Comparison of ENCODE assay signal across 15 cellular contexts in the genomic region with DNA sequence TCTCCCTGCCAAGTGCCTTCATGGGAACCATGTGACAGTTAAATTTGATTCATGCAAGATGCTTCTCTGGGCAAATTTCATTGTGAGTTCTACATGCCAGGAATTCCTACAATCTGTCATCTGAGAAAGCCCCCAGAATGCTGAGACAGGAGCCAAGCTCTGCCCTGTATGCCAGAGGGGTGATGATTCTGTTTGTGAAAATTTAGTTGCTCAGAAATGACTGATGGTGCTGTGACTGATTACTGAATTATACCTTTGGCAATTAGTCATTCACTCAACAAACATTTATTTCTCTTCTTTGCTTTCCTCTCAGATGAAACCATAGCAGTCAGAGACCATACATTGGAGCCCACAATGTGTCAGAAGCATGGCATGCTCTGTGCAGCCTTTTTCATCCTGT.
DNase-seq lines count a peak whose midpoint lies in the region; ATAC-seq, FAIRE-seq and TF ChIP-seq lines count a peak whose summit lies in the region.
"Had no signal": no experiment of that assay in that cellular context is flagged by ENCODE, and none has a peak within 500 bp of the region (broad histone marks: within the 10 kb centered on the region; RNA-seq: fewer than 3 reads in every experiment).

No MANE protein-coding gene starts in this region.

- POLR2A ChIA-PET in H1 (lab: Charles Lee; ENCODE audit: partially characterized antibody) = interaction anchor here (1.2 to 4.4 kb wide), 7 partner anchors 16 to 131 kb away, joined by 3 to 59 read pairs (median 4); partner anchors contain the start of genes EIF4G2 and ZBED5

- no peak overlapping the region for H4K91ac ChIP-seq in H1 (replicated peaks; ENCODE audit: insufficient read length, low read length)

- no peak overlapping the region for H2BK15ac ChIP-seq in H1 (ENCODE audit: low read length)

- ATAC-seq in GM18909 (IDR thresholded peaks at IDR 0.05; ENCODE audit: poor library complexity, unreplicated experiment) = no peak
- ATAC-seq: left ventricle myocardium superior had no signal

- TF ChIP-seq POLR2A in H1 (IDR thresholded peaks at IDR 0.05; ENCODE audit: control extremely low read depth in 1 of 2, low read depth in 2 of 2, low read length in 2 of 2) (no peak), sigmoid colon (IDR thresholded peaks at IDR 0.05) (no peak), esophagus squamous epithelium (IDR thresholded peaks at IDR 0.05) (no peak)

- H3K27me3 ChIP-seq in H1 (replicated peaks in 1 of 4; ENCODE audit: control insufficient read depth in 3 of 4, extremely low read depth in 1 of 4, insufficient read depth in 3 of 4, low read length in 3 of 4) (peaks cover 0 to 11% (median 10%) of the 10 kb centered on the region in 4 experiments; a peak in 5 of 7 replicates), sigmoid colon (no peaks in the 10 kb centered on the region), esophagus squamous epithelium (no peaks in the 10 kb centered on the region)
- H3K27me3 ChIP-seq: tibial artery had no signal

- no peak for TF ChIP-seq CTCF in H1 (IDR thresholded peaks at IDR 0.05; ENCODE audit: control extremely low read depth in 1 of 3, insufficient read depth in 1 of 3, low read depth in 1 of 3, low read length in 3 of 3)
- TF ChIP-seq CTCF in sigmoid colon (IDR thresholded peaks at IDR 0.05) = no peak
- TF ChIP-seq CTCF in esophagus squamous epithelium (IDR thresholded peaks at IDR 0.05) = no peak

- H3K4me3 ChIP-seq in H1 (ENCODE audit: extremely low read depth in 1 of 4, insufficient read depth in 2 of 4, low read depth in 3 of 4, low read length in 4 of 4) (no peak overlapping the region), sigmoid colon (no peak overlapping the region), esophagus squamous epithelium (no peak overlapping the region)
- H3K4me3 ChIP-seq: tibial artery had no signal

- H3K18ac ChIP-seq in H1 (ENCODE audit: extremely low read depth, low read length) = no peak overlapping the region

- 0 out of 2 replicates have a peak overlapping the region, but pooled peaks have one; percentile 18 for H2AFZ ChIP-seq in H1 (ENCODE audit: low read length)

- H2BK12ac ChIP-seq in H1 (ENCODE audit: low read depth, low read length) = no peak overlapping the region

- H3K79me2 ChIP-seq in H1 (ENCODE audit: control insufficient read depth in 1 of 2, insufficient read depth in 2 of 2, low read length in 2 of 2) = no peaks in the 10 kb centered on the region

- peaks cover 9% of the 10 kb centered on the region for H3K23me2 ChIP-seq in H1 (ENCODE audit: low read depth, low read length)

- H3K4ac ChIP-seq in H1 (replicated peaks; ENCODE audit: insufficient read length, low read depth, low read length) = no peak overlapping the region

- no peak overlapping the region for H2BK120ac ChIP-seq in H1 (replicated peaks; ENCODE audit: low read depth, low read length)

- FAIRE-seq in H1 (lab: Jason Lieb, UNC) = no peak

- no peak overlapping the region for H2AK5ac ChIP-seq in H1 (ENCODE audit: low read depth, low read length)

- no peak overlapping the region for H4K8ac ChIP-seq in H1 (ENCODE audit: extremely low read depth, insufficient read depth, low read length)

- CTCF ChIA-PET in H1 (lab: Charles Lee; ENCODE audit: partially characterized antibody) = interaction anchor here (0.6 to 3.0 kb wide), 10 partner anchors 10 to 459 kb away, joined by 3 to 11 read pairs (median 5); partner anchors contain the start of gene EIF4G2

- peak; percentile 69 for DNase-seq in ELR (ENCODE audit: low read depth)
- DNase-seq in RKO (ENCODE audit: low spot score) = peak; percentile 35
- no peak for DNase-seq in H1 (ENCODE audit: low read depth in 1 of 2, low spot score in 2 of 2)
- no peak for DNase-seq in sigmoid colon
- DNase-seq in amygdala (lab: John Stamatoyannopoulos, UW) = no peak
- DNase-seq in NCI-H2227 treated with DMSO at 0.1 percent for 48 hours (lab: John Stamatoyannopoulos, UW) = no peak
- DNase-seq in esophagus squamous epithelium (lab: John Stamatoyannopoulos, UW) = no peak
- DNase-seq: activated CD8-positive, alpha-beta memory T cell treated with anti-CD3 and anti-CD28 coated beads for 24 hours; effector CD4-positive, alpha-beta T cell; H7; left ventricle myocardium superior; naive B cell; NCI-H1105; tibial artery had no signal

- peaks cover 0 to 7% (median 2%) of the 10 kb centered on the region in 4 experiments; a peak in 3 of 7 replicates for H3K4me1 ChIP-seq in H1 (replicated peaks in 1 of 4; ENCODE audit: control insufficient read depth in 3 of 4, insufficient read depth in 4 of 4, low read length in 3 of 4)
- peaks cover 0 to 66% (median 44%) of the 10 kb centered on the region in 4 donors for H3K4me1 ChIP-seq in sigmoid colon
- H3K4me1 ChIP-seq in esophagus squamous epithelium = peaks cover 7 to 56% (median 8%) of the 10 kb centered on the region in 3 donors

- no peak overlapping the region for H2BK5ac ChIP-seq in H1 (ENCODE audit: low read depth, low read length)

- intact Hi-C loops in sigmoid colon (cut with DNase I) (no loop called here), esophagus squamous epithelium (cut with DNase I) (loop anchor here (5.0 kb wide), 1 partner anchor 120 kb away; the partner anchor contains the start of gene EIF4G2)

- no peaks in the 10 kb centered on the region; a peak in 1 of 4 replicates for H3K9me3 ChIP-seq in H1 (ENCODE audit: insufficient read depth in 2 of 2, low read depth in 1 of 2, low read length in 1 of 2)
- no peaks in the 10 kb centered on the region for H3K9me3 ChIP-seq in sigmoid colon
- no peaks in the 10 kb centered on the region for H3K9me3 ChIP-seq in esophagus squamous epithelium
- H3K9me3 ChIP-seq: tibial artery had no signal

- no peak overlapping the region for H4K5ac ChIP-seq in H1 (ENCODE audit: insufficient read length, low read depth, low read length)

- H3K79me1 ChIP-seq in H1 (ENCODE audit: low read depth, low read length) = no peaks in the 10 kb centered on the region

- no peaks in the 10 kb centered on the region for H3K36me3 ChIP-seq in H1 (ENCODE audit: control insufficient read depth in 2 of 4, insufficient read depth in 4 of 4, low read length in 3 of 4)
- H3K36me3 ChIP-seq in sigmoid colon = no peaks in the 10 kb centered on the region
- no peaks in the 10 kb centered on the region for H3K36me3 ChIP-seq in esophagus squamous epithelium
- H3K36me3 ChIP-seq: tibial artery had no signal

- H3K27ac ChIP-seq in H1 (ENCODE audit: low read depth, low read length) (no peak overlapping the region), sigmoid colon (peak overlapping the region in 3 of 4 donors; percentile 54 to 97 (median 74)), esophagus squamous epithelium (peak overlapping the region in 2 of 4 donors; percentile 22 to 55)

- H4K20me1 ChIP-seq in H1 (replicated peaks in 1 of 2; ENCODE audit: control insufficient read depth in 1 of 2, insufficient read depth in 2 of 2, low read length in 2 of 2) = no peaks in the 10 kb centered on the region

- no peak for TF ChIP-seq RAD21 in H1 (IDR thresholded peaks at IDR 0.05 in 1 of 2, conservative IDR thresholded peaks at IDR 0.05 in 1 of 2; ENCODE audit: low read depth in 2 of 2, low read length in 2 of 2)

- no peak overlapping the region for H3K23ac ChIP-seq in H1 (ENCODE audit: insufficient read length)

- no peak overlapping the region for H2BK20ac ChIP-seq in H1 (ENCODE audit: low read length)

- no peak overlapping the region for H3K4me2 ChIP-seq in H1 (ENCODE audit: insufficient read depth in 1 of 2, low read depth in 2 of 2, low read length in 2 of 2)

- H3K9ac ChIP-seq in H1 (replicated peaks in 1 of 4; ENCODE audit: extremely low read depth in 1 of 4, low read depth in 3 of 4, low read length in 3 of 4) = no peak overlapping the region

- TF ChIP-seq EP300 in H1 (IDR thresholded peaks at IDR 0.05; ENCODE audit: borderline replicate concordance in 1 of 2, low read depth in 2 of 2, low read length in 2 of 2) = no peak
- no peak for TF ChIP-seq EP300 in sigmoid colon (IDR thresholded peaks at IDR 0.05)

- no peak overlapping the region for H3K14ac ChIP-seq in H1 (ENCODE audit: insufficient read length)

- H3K56ac ChIP-seq in H1 (replicated peaks; ENCODE audit: insufficient read length, low read depth, low read length) = no peak overlapping the region

TF ChIP-seq in H1, 55 proteins besides CTCF, POLR2A, EP300 and RAD21 (continues in another document):
- TF ChIP-seq, protein P1, sequence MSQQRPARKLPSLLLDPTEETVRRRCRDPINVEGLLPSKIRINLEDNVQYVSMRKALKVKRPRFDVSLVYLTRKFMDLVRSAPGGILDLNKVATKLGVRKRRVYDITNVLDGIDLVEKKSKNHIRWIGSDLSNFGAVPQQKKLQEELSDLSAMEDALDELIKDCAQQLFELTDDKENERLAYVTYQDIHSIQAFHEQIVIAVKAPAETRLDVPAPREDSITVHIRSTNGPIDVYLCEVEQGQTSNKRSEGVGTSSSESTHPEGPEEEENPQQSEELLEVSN (IDR thresholded peaks at IDR 0.05) = no peak
- TF ChIP-seq FOSL1 (IDR thresholded peaks at IDR 0.05; ENCODE audit: insufficient read depth, low read depth, low read length) (no peak), ZNF274 (IDR thresholded peaks at IDR 0.05; ENCODE audit: borderline replicate concordance, extremely low read depth, low read length) (no peak), CHD1 (IDR thresholded peaks at IDR 0.05; ENCODE audit: low read depth, low read length) (no peak), BACH1 (IDR thresholded peaks at IDR 0.05; ENCODE audit: low read length) (no peak), RNF2 (IDR thresholded peaks at IDR 0.05; ENCODE audit: borderline replicate concordance, low read depth, low read length, missing control alignments, poor library complexity, severe bottlenecking) (no peak), NANOG (IDR thresholded peaks at IDR 0.05; ENCODE audit: insufficient read depth, low read depth, low read length, poor library complexity, severe bottlenecking) (no peak), CREB1 (IDR thresholded peaks at IDR 0.05) (no peak), YY1 (IDR thresholded peaks at IDR 0.05; ENCODE audit: low read depth, low read length) (no peak), TCF12 (IDR thresholded peaks at IDR 0.05; ENCODE audit: low read depth, low read length) (no peak), KDM4A (IDR thresholded peaks at IDR 0.05; ENCODE audit: low read depth, low read length, severe bottlenecking) (no peak), HDAC6 (IDR thresholded peaks at IDR 0.05; ENCODE audit: low read depth, low read length) (no peak), EZH2 (IDR thresholded peaks at IDR 0.05; ENCODE audit: low read depth, low read length, severe bottlenecking) (no peak)
- TF ChIP-seq, protein P2, sequence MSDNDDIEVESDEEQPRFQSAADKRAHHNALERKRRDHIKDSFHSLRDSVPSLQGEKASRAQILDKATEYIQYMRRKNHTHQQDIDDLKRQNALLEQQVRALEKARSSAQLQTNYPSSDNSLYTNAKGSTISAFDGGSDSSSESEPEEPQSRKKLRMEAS (IDR thresholded peaks at IDR 0.05) = no peak

Comparison
In these comparisons a context has a peak if more than half of its experiments do, and no peak if none do; other contexts are left out.
1. DNase-seq: peak in ELR (single experiment) and RKO (single experiment); none in H1 (0 of 2), sigmoid colon (single experiment), amygdala (0 of 56), NCI-H2227 treated with DMSO at 0.1 percent for 48 hours (single experiment) and esophagus squamous epithelium (single experiment).